ENCODE assay signal across 8 cellular contexts in the genomic region with DNA sequence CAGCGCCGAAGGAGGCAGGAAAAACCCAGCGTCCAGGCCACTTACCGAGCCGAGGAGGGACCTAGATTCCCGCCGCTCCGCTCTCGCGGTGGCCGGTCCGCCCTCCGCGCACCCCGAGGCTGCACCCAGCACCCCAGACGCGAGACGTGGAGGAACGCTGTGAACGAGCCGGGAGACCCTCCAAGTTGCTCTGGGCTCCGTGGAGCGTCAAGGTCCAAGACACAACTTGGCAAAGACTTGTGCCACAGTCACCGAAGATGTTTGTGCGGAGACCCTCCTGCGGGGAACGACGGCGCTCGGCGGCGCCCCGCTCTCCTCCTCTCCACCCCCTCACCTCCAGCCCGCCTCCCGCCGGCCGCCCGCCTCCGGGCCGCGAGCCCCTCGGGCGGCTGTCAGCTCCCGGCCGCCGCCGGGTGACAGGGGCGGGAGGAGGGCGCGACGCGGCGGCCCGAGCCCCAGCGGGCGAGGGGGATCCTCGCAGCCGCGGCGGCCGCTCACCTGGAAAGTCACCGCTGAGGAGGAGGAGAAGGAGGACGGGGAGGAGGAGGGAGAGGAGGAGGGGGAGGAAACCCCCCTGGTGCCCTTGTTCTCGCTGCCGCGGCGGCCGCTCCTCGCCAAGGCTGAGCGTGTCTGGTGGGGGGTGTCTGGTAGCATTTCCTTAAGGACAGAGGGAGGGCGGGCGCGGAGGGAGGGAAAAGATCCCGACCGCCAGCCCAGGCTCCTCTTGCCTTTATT. TPM values are rescaled to one million over a fixed set of nuclear protein-coding genes. Genes with fewer than 3 reads are reported as not detected.
DNase-seq lines count a peak whose midpoint lies in the region; ATAC-seq, FAIRE-seq and TF ChIP-seq lines count a peak whose summit lies in the region.

No MANE protein-coding gene starts in this region.

- peak overlapping the region; percentile 89 for H3K9ac ChIP-seq in HUES48 (ENCODE audit: low read depth, low read length)
- H3K9ac ChIP-seq in mammary epithelial cell (ENCODE audit: insufficient read depth, low read length), result peak overlapping the region; percentile 99
- peak overlapping the region; percentile 97 to 100 for H3K9ac ChIP-seq in kidney (ENCODE audit: low read length in 2 of 2)

- H2AFZ ChIP-seq in ACC112 (ENCODE audit: low read length, unreplicated experiment), result no peak overlapping the region
- H2AFZ ChIP-seq in mammary epithelial cell (ENCODE audit: low read depth, low read length), result peak overlapping the region; percentile 56

- intact Hi-C loops in mammary epithelial cell (cut with micrococcal nuclease) (loop anchor here (1.0 to 10.0 kb wide), 11 partner anchors 82 to 482 kb away; a partner anchor contains a TSS), kidney (cut with DNase I) (no loop called here), posterior vena cava (cut with DNase I) (loop anchor here (5.0 to 10.0 kb wide), 4 partner anchors 61 to 253 kb away; no protein-coding TSS in a partner anchor)

- H3K79me2 ChIP-seq in ACC112 (ENCODE audit: control insufficient read depth, insufficient read depth, low read length, unreplicated experiment) (peaks cover 50% of the 10 kb centered on the region), mammary epithelial cell (ENCODE audit: insufficient read depth, low read length) (peaks cover 49% of the 10 kb centered on the region)

- H3K36me3 ChIP-seq in ACC112 (ENCODE audit: insufficient read depth, low read length) (no peaks in the 10 kb centered on the region), HUES48 (ENCODE audit: control insufficient read depth, insufficient read depth, low read length) (no peaks in the 10 kb centered on the region), WERI-Rb-1 (no peaks in the 10 kb centered on the region), mammary epithelial cell (ENCODE audit: insufficient read depth, low read length) (no peaks in the 10 kb centered on the region), kidney (ENCODE audit: control insufficient read depth in 1 of 2, insufficient read depth in 2 of 2, low read length in 2 of 2) (no peaks in the 10 kb centered on the region)

- TSS peak; percentile 65 for BruUV-seq in mammary epithelial cell (replicated peaks; lab: Mats Ljungman, UMichigan)

- in situ Hi-C loops in mammary epithelial cell (cut with MboI; ENCODE audit: low sequenced_read_pairs in 2 of 2), result loop anchor here in 1 of 2 donors (10.0 kb wide), 2 partner anchors 119 to 251 kb away; a partner anchor contains a TSS

- H3K9me3 ChIP-seq in HUES48 (ENCODE audit: control insufficient read depth, insufficient read depth, low read length) (no peaks in the 10 kb centered on the region), WERI-Rb-1 (ENCODE audit: severe bottlenecking) (no peaks in the 10 kb centered on the region), mammary epithelial cell (replicated peaks; ENCODE audit: insufficient read depth, low read length) (no peaks in the 10 kb centered on the region), kidney (ENCODE audit: control insufficient read depth in 1 of 2, low read length in 2 of 2) (no peaks in the 10 kb centered on the region)

- no peaks in the 10 kb centered on the region for H4K20me1 ChIP-seq in mammary epithelial cell (ENCODE audit: insufficient read depth, low read length)

- H3K27ac ChIP-seq in ACC112 (ENCODE audit: low read depth, low read length) (peak overlapping the region; percentile 94), HUES48 (ENCODE audit: low read depth, low read length) (peak overlapping the region; percentile 92), WERI-Rb-1 (no peak overlapping the region), mammary epithelial cell (ENCODE audit: insufficient read depth, low read depth, low read length) (peak overlapping the region; percentile 98), kidney (ENCODE audit: low read depth in 2 of 2, low read length in 2 of 2) (peak overlapping the region; percentile 98 to 99)

- H3K27me3 ChIP-seq in ACC112 (ENCODE audit: insufficient read depth, low read length) (no peaks in the 10 kb centered on the region), HUES48 (ENCODE audit: control insufficient read depth, insufficient read depth, low read length) (no peaks in the 10 kb centered on the region), WERI-Rb-1 (ENCODE audit: insufficient read depth, low read depth, severe bottlenecking) (peaks cover 15% of the 10 kb centered on the region), mammary epithelial cell (ENCODE audit: insufficient read depth, low read length) (no peaks in the 10 kb centered on the region)

- peaks cover 34% of the 10 kb centered on the region for H3K4me1 ChIP-seq in ACC112 (ENCODE audit: control insufficient read depth, insufficient read depth, low read length, unreplicated experiment)
- peaks cover 17% of the 10 kb centered on the region for H3K4me1 ChIP-seq in HUES48 (ENCODE audit: control insufficient read depth, insufficient read depth, low read length)
- peaks cover 11% of the 10 kb centered on the region for H3K4me1 ChIP-seq in mammary epithelial cell (ENCODE audit: insufficient read depth, low read length)
- H3K4me1 ChIP-seq in kidney (ENCODE audit: control insufficient read depth in 1 of 2, insufficient read depth in 1 of 2, low read depth in 1 of 2, low read length in 2 of 2), result peaks cover 0 to 16% of the 10 kb centered on the region in 2 donors

- 0% methylated on average over 6 of the region's 75 CpGs for WGBS in mammary epithelial cell (ENCODE audit: low coverage, missing lambda C conversion rate)

- peak overlapping the region; percentile 98 for H3K4me2 ChIP-seq in mammary epithelial cell (ENCODE audit: insufficient read depth, low read depth, low read length)

- H3K4me3 ChIP-seq in ACC112 (ENCODE audit: low read depth, low read length) (peak overlapping the region; percentile 96), HUES48 (ENCODE audit: low read depth, low read length) (peak overlapping the region; percentile 98), WERI-Rb-1 (ENCODE audit: low read depth, low read length) (peak overlapping the region; percentile 63), mammary epithelial cell (replicated peaks in 1 of 3; ENCODE audit: insufficient read depth in 1 of 3, low read depth in 2 of 3, low read length in 3 of 3) (peak overlapping the region; percentile 79 to 87 (median 86)), kidney (ENCODE audit: low read length in 2 of 2) (peak overlapping the region; percentile 83 to 90)

- no peak for FAIRE-seq in kidney (lab: Jason Lieb, UNC)

- CTCF ChIA-PET in mammary epithelial cell (lab: Charles Lee; ENCODE audit: low non-redundant PET), result no interaction called here

- dilution Hi-C loops in mammary epithelial cell (cut with HindIII; ENCODE audit: low sequenced_read_pairs), result no loop called here

- TF ChIP-seq CTCF in WERI-Rb-1 (IDR thresholded peaks at IDR 0.05; ENCODE audit: low read depth, low read length) (no peak), mammary epithelial cell (conservative IDR thresholded peaks at IDR 0.05 in 1 of 2, IDR thresholded peaks at IDR 0.05 in 1 of 2; ENCODE audit: extremely low read depth in 1 of 2, insufficient read depth in 1 of 2, low read depth in 1 of 2, low read length in 2 of 2) (no peak), kidney (IDR thresholded peaks at IDR 0.05; ENCODE audit: borderline replicate concordance, extremely low read depth, insufficient read depth) (no peak)

- DNase-seq in WERI-Rb-1, result peak; percentile 48
- DNase-seq in mammary epithelial cell, result no peak
- DNase-seq in kidney, result peak; percentile 90
- peak; percentile 49 to 52 for DNase-seq in stimulated activated CD4-positive, alpha-beta T cell treated with anti-CD3 and anti-CD28 coated beads, Interleukin-1b, Interleukin-23, amount 100 ng/mL, for 4 hours (ENCODE audit: low read depth in 2 of 2)
- no peak for DNase-seq in posterior vena cava (ENCODE audit: low spot score)

- ATAC-seq in GM19023 (IDR thresholded peaks at IDR 0.05; ENCODE audit: unreplicated experiment), result peak; percentile 12

RNA-seq across cellular contexts. Expression of a gene that starts 0.6 kb away (rescaled TPM):
- 10 to 100 TPM; 14.5 to 26.3 TPM for total RNA-seq in mammary epithelial cell
- 7.4 TPM for polyA plus RNA-seq in mammary epithelial cell
- 32.3 TPM for polyA minus RNA-seq in mammary epithelial cell
- 26.0 TPM for total RNA-seq in kidney
- polyA plus RNA-seq in kidney (ENCODE audit: insufficient read depth, low read depth, low replicate concordance), result 2.4 TPM
- total RNA-seq in posterior vena cava, result 10 to 100 TPM; 28.4 to 30.8 TPM

Comparison
In these comparisons a context has a peak if more than half of its experiments do, and no peak if none do; other contexts are left out.
1. DNase-seq: peak in WERI-Rb-1 (single experiment), kidney (single experiment) and stimulated activated CD4-positive, alpha-beta T cell treated with anti-CD3 and anti-CD28 coated beads, Interleukin-1b, Interleukin-23, amount 100 ng/mL, for 4 hours (2 of 2); none in mammary epithelial cell (single experiment) and posterior vena cava (single experiment).
2. Peak in every context shown above with its lines, with median percentiles within 50 percentile points of each other: H3K4me3 ChIP-seq and H3K9ac ChIP-seq.